Comparison of ENCODE assay signal across 1 cellular context in genomic region chr11:47715082-47715669, GRCh38.
TF ChIP-seq lines count a peak whose summit lies in the region.

TSS of gene AGBL2 (minus strand) at chr11:47715369. CDS start at chr11:47714650, 719 bp downstream.

TF ChIP-seq in HepG2, 621 proteins besides CTCF, POLR2A, EP300 and RAD21 (continued from another document and continues in another):
- peak; percentile 80; the same call in 1 of the 2 replicates for TF ChIP-seq EEA1 (CRISPR knock-in tag; IDR thresholded peaks at IDR 0.05; ENCODE audit: borderline replicate concordance)
- no peak for TF ChIP-seq ATRX (CRISPR knock-in tag; IDR thresholded peaks at IDR 0.05; ENCODE audit: borderline replicate concordance)
- TF ChIP-seq CC2D1A (CRISPR knock-in tag; IDR thresholded peaks at IDR 0.05): no peak
- no peak for TF ChIP-seq ZBTB46 (CRISPR knock-in tag; IDR thresholded peaks at IDR 0.05; ENCODE audit: borderline replicate concordance)
- TF ChIP-seq MTERF4 (CRISPR knock-in tag; IDR thresholded peaks at IDR 0.05): peak; percentile 90; the same call in 1 of the 2 replicates
- no peak for TF ChIP-seq NFIB (CRISPR knock-in tag; IDR thresholded peaks at IDR 0.05; ENCODE audit: borderline replicate concordance)
- TF ChIP-seq ZNF549 (CRISPR knock-in tag; IDR thresholded peaks at IDR 0.05): no peak
- peak; percentile 73; the same call in 1 of the 2 replicates for TF ChIP-seq IKZF5 (CRISPR knock-in tag; IDR thresholded peaks at IDR 0.05)
- peak; percentile 5; the same call in 1 of the 2 replicates for TF ChIP-seq FOSL2 (CRISPR knock-in tag; IDR thresholded peaks at IDR 0.05)
- no peak for TF ChIP-seq MAFF (IDR thresholded peaks at IDR 0.05; ENCODE audit: low read depth, low read length)
- TF ChIP-seq ZNF879 (CRISPR knock-in tag; IDR thresholded peaks at IDR 0.05): 0 out of 2 replicates have a peak, but pooled peaks have one; percentile 54
- peak; percentile 79 for TF ChIP-seq PATZ1 (CRISPR knock-in tag; IDR thresholded peaks at IDR 0.05)
- no peak for TF ChIP-seq HNRNPUL1 (IDR thresholded peaks at IDR 0.05; ENCODE audit: low read depth, low read length)
- no peak for TF ChIP-seq ZBTB8A (CRISPR knock-in tag; IDR thresholded peaks at IDR 0.05; ENCODE audit: borderline replicate concordance, low read depth)
- TF ChIP-seq KAT8 (CRISPR knock-in tag; IDR thresholded peaks at IDR 0.05): peak; percentile 76
- peak; percentile 44; the same call in 1 of the 2 replicates for TF ChIP-seq GATAD2A (CRISPR knock-in tag; IDR thresholded peaks at IDR 0.05)
- TF ChIP-seq CEBPG (CRISPR knock-in tag; IDR thresholded peaks at IDR 0.05): no peak
- peak; percentile 85; the same call in 1 of the 2 replicates for TF ChIP-seq ZNF709 (CRISPR knock-in tag; IDR thresholded peaks at IDR 0.05)
- no peak for TF ChIP-seq NONO (IDR thresholded peaks at IDR 0.05)
- 0 out of 2 replicates have a peak, but pooled peaks have one; percentile 10 for TF ChIP-seq NONO (CRISPR knock-in tag; conservative IDR thresholded peaks at IDR 0.05)
- TF ChIP-seq YEATS4 (CRISPR knock-in tag; IDR thresholded peaks at IDR 0.05; ENCODE audit: borderline replicate concordance): 0 out of 2 replicates have a peak, but pooled peaks have one; percentile 29
- peak; percentile 68; the same call in 1 of the 2 replicates for TF ChIP-seq ZFP1 (CRISPR knock-in tag; IDR thresholded peaks at IDR 0.05)
- TF ChIP-seq GMEB1 (CRISPR knock-in tag; IDR thresholded peaks at IDR 0.05; ENCODE audit: borderline replicate concordance): peak; percentile 50; the same call in 1 of the 2 replicates
- peak; percentile 13; the same call in 1 of the 2 replicates for TF ChIP-seq KDM4B (CRISPR knock-in tag; IDR thresholded peaks at IDR 0.05)
- peak; percentile 67; the same call in 1 of the 2 replicates for TF ChIP-seq ZBTB7B (CRISPR knock-in tag; IDR thresholded peaks at IDR 0.05)
- TF ChIP-seq TFDP2 (CRISPR knock-in tag; IDR thresholded peaks at IDR 0.05): peak; percentile 16; the same call in 1 of the 2 replicates
- TF ChIP-seq RXRA (CRISPR knock-in tag; IDR thresholded peaks at IDR 0.05): peak; percentile 40; the same call in 1 of the 2 replicates
- TF ChIP-seq ZFP91 (CRISPR knock-in tag; IDR thresholded peaks at IDR 0.05; ENCODE audit: borderline replicate concordance): peak; percentile 84; the same call in 1 of the 2 replicates
- TF ChIP-seq ZBTB25 (CRISPR knock-in tag; IDR thresholded peaks at IDR 0.05): peak; percentile 49; the same call in 1 of the 2 replicates
- peak; percentile 60; the same call in 1 of the 2 replicates for TF ChIP-seq MYC (CRISPR knock-in tag; IDR thresholded peaks at IDR 0.05; ENCODE audit: borderline replicate concordance)
- TF ChIP-seq ELF3 (CRISPR knock-in tag; IDR thresholded peaks at IDR 0.05): peak; percentile 87
- peak; percentile 86 for TF ChIP-seq POLR2G (IDR thresholded peaks at IDR 0.05; ENCODE audit: low read depth, low read length)
- TF ChIP-seq ZBTB43 (CRISPR knock-in tag; conservative IDR thresholded peaks at IDR 0.05): 0 out of 2 replicates have a peak, but pooled peaks have one; percentile 24
